ENCODE assay signal across 1 cellular context in genomic region chr2:178193496-178193822, GRCh38.
TF ChIP-seq lines count a peak whose summit lies in the region.

No MANE protein-coding gene starts in this region.

TF ChIP-seq in HepG2, 621 proteins besides CTCF, POLR2A, EP300 and RAD21 (continued from another document and continues in another):
- TF ChIP-seq, protein P1, sequence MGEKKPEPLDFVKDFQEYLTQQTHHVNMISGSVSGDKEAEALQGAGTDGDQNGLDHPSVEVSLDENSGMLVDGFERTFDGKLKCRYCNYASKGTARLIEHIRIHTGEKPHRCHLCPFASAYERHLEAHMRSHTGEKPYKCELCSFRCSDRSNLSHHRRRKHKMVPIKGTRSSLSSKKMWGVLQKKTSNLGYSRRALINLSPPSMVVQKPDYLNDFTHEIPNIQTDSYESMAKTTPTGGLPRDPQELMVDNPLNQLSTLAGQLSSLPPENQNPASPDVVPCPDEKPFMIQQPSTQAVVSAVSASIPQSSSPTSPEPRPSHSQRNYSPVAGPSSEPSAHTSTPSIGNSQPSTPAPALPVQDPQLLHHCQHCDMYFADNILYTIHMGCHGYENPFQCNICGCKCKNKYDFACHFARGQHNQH (CRISPR knock-in tag; IDR thresholded peaks at IDR 0.05): peak; percentile 27; the same call in 1 of the 2 replicates
- peak; percentile 50; the same call in 1 of the 2 replicates for TF ChIP-seq CCDC6 (CRISPR knock-in tag; IDR thresholded peaks at IDR 0.05)
- no peak for TF ChIP-seq NFE2L2 (IDR thresholded peaks at IDR 0.05; ENCODE audit: low read length)
- TF ChIP-seq RBFOX2 (IDR thresholded peaks at IDR 0.05; ENCODE audit: low read depth, low read length): no peak
- no peak for TF ChIP-seq RFX1 (IDR thresholded peaks at IDR 0.05)
- TF ChIP-seq, protein P2, sequence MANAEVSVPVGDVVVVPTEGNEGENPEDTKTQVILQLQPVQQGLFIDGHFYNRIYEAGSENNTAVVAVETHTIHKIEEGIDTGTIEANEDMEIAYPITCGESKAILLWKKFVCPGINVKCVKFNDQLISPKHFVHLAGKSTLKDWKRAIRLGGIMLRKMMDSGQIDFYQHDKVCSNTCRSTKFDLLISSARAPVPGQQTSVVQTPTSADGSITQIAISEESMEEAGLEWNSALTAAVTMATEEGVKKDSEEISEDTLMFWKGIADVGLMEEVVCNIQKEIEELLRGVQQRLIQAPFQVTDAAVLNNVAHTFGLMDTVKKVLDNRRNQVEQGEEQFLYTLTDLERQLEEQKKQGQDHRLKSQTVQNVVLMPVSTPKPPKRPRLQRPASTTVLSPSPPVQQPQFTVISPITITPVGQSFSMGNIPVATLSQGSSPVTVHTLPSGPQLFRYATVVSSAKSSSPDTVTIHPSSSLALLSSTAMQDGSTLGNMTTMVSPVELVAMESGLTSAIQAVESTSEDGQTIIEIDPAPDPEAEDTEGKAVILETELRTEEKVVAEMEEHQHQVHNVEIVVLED (CRISPR knock-in tag; IDR thresholded peaks at IDR 0.05; ENCODE audit: borderline replicate concordance): no peak
- no peak for TF ChIP-seq ZBTB40 (IDR thresholded peaks at IDR 0.05)
- no peak for TF ChIP-seq ZBTB40 (CRISPR knock-in tag; IDR thresholded peaks at IDR 0.05)
- TF ChIP-seq ZSCAN30 (CRISPR knock-in tag; IDR thresholded peaks at IDR 0.05): no peak
- no peak for TF ChIP-seq NONO (IDR thresholded peaks at IDR 0.05)
- peak; percentile 91 for TF ChIP-seq NONO (CRISPR knock-in tag; conservative IDR thresholded peaks at IDR 0.05)
- TF ChIP-seq RBM39 (IDR thresholded peaks at IDR 0.05; ENCODE audit: low read depth, low read length, poor library complexity, severe bottlenecking): no peak
- TF ChIP-seq HOXD1 (CRISPR knock-in tag; IDR thresholded peaks at IDR 0.05): peak; percentile 85
- TF ChIP-seq RBAK (CRISPR knock-in tag; IDR thresholded peaks at IDR 0.05): no peak
- no peak for TF ChIP-seq SUZ12 (IDR thresholded peaks at IDR 0.05; ENCODE audit: low read depth, low read length)
- no peak for TF ChIP-seq GPN1 (CRISPR knock-in tag; IDR thresholded peaks at IDR 0.05; ENCODE audit: borderline replicate concordance)
- no peak for TF ChIP-seq ZNF205 (CRISPR knock-in tag; IDR thresholded peaks at IDR 0.05)
- TF ChIP-seq ZNF713 (CRISPR knock-in tag; IDR thresholded peaks at IDR 0.05): no peak
- no peak for TF ChIP-seq ZNF274 (CRISPR knock-in tag; IDR thresholded peaks at IDR 0.05)
- no peak for TF ChIP-seq PHB2 (IDR thresholded peaks at IDR 0.05; ENCODE audit: partially characterized antibody)
- TF ChIP-seq SIX4 (CRISPR knock-in tag; IDR thresholded peaks at IDR 0.05): no peak
- TF ChIP-seq ZZZ3 (CRISPR knock-in tag; IDR thresholded peaks at IDR 0.05; ENCODE audit: borderline replicate concordance): no peak
- no peak for TF ChIP-seq MAFK (conservative IDR thresholded peaks at IDR 0.05 in 1 of 2, IDR thresholded peaks at IDR 0.05 in 1 of 2; ENCODE audit: low read length in 2 of 2)
- TF ChIP-seq DR1 (CRISPR knock-in tag; IDR thresholded peaks at IDR 0.05): no peak
- 0 out of 2 replicates have a peak, but pooled peaks have one; percentile 55 for TF ChIP-seq TOPORS (CRISPR knock-in tag; IDR thresholded peaks at IDR 0.05)
- TF ChIP-seq FIP1L1 (IDR thresholded peaks at IDR 0.05; ENCODE audit: borderline replicate concordance, insufficient read depth, low read depth, low read length): no peak
- no peak for TF ChIP-seq ZNF251 (CRISPR knock-in tag; IDR thresholded peaks at IDR 0.05)
- no peak for TF ChIP-seq ZMYM2 (CRISPR knock-in tag; IDR thresholded peaks at IDR 0.05)
- no peak for TF ChIP-seq ZBTB43 (CRISPR knock-in tag; conservative IDR thresholded peaks at IDR 0.05)
- TF ChIP-seq KMT2B (CRISPR knock-in tag; IDR thresholded peaks at IDR 0.05): no peak
- TF ChIP-seq JUNB (CRISPR knock-in tag; IDR thresholded peaks at IDR 0.05; ENCODE audit: borderline replicate concordance): peak; percentile 72; the same call in 1 of the 2 replicates
- TF ChIP-seq, protein P3, sequence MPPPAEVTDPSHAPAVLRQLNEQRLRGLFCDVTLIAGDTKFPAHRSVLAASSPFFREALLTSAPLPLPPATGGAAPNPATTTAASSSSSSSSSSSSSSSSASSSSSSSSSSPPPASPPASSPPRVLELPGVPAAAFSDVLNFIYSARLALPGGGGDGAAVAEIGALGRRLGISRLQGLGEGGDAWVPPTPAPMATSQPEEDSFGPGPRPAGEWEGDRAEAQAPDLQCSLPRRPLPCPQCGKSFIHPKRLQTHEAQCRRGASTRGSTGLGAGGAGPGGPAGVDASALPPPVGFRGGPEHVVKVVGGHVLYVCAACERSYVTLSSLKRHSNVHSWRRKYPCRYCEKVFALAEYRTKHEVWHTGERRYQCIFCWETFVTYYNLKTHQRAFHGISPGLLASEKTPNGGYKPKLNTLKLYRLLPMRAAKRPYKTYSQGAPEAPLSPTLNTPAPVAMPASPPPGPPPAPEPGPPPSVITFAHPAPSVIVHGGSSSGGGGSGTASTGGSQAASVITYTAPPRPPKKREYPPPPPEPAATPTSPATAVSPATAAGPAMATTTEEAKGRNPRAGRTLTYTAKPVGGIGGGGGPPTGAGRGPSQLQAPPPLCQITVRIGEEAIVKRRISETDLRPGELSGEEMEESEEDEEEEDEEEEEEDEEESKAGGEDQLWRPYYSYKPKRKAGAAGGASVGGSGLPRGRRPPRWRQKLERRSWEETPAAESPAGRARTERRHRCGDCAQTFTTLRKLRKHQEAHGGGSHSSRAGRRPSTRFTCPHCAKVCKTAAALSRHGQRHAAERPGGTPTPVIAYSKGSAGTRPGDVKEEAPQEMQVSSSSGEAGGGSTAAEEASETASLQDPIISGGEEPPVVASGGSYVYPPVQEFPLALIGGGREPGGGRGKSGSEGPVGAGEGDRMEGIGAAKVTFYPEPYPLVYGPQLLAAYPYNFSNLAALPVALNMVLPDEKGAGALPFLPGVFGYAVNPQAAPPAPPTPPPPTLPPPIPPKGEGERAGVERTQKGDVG (CRISPR knock-in tag; IDR thresholded peaks at IDR 0.05; ENCODE audit: borderline replicate concordance): no peak
- TF ChIP-seq ZNF766 (CRISPR knock-in tag; IDR thresholded peaks at IDR 0.05; ENCODE audit: borderline replicate concordance): no peak
- TF ChIP-seq ZNF33A (CRISPR knock-in tag; IDR thresholded peaks at IDR 0.05; ENCODE audit: borderline replicate concordance): no peak
- TF ChIP-seq ADNP (CRISPR knock-in tag; IDR thresholded peaks at IDR 0.05): no peak
- TF ChIP-seq TBL1XR1 (IDR thresholded peaks at IDR 0.05; ENCODE audit: borderline replicate concordance, low read length, partially characterized antibody): peak; percentile 77
- TF ChIP-seq ONECUT2 (CRISPR knock-in tag; IDR thresholded peaks at IDR 0.05): peak; percentile 83
- peak; percentile 22; the same call in 1 of the 2 replicates for TF ChIP-seq MYC (CRISPR knock-in tag; IDR thresholded peaks at IDR 0.05; ENCODE audit: borderline replicate concordance)
- no peak for TF ChIP-seq HNRNPK (IDR thresholded peaks at IDR 0.05; ENCODE audit: low read depth, low read length, poor library complexity, severe bottlenecking)
- no peak for TF ChIP-seq ZNF367 (CRISPR knock-in tag; IDR thresholded peaks at IDR 0.05; ENCODE audit: borderline replicate concordance)
- TF ChIP-seq, protein P4, sequence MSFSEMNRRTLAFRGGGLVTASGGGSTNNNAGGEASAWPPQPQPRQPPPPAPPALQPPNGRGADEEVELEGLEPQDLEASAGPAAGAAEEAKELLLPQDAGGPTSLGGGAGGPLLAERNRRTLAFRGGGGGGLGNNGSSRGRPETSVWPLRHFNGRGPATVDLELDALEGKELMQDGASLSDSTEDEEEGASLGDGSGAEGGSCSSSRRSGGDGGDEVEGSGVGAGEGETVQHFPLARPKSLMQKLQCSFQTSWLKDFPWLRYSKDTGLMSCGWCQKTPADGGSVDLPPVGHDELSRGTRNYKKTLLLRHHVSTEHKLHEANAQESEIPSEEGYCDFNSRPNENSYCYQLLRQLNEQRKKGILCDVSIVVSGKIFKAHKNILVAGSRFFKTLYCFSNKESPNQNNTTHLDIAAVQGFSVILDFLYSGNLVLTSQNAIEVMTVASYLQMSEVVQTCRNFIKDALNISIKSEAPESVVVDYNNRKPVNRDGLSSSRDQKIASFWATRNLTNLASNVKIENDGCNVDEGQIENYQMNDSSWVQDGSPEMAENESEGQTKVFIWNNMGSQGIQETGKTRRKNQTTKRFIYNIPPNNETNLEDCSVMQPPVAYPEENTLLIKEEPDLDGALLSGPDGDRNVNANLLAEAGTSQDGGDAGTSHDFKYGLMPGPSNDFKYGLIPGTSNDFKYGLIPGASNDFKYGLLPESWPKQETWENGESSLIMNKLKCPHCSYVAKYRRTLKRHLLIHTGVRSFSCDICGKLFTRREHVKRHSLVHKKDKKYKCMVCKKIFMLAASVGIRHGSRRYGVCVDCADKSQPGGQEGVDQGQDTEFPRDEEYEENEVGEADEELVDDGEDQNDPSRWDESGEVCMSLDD (CRISPR knock-in tag; IDR thresholded peaks at IDR 0.05; ENCODE audit: borderline replicate concordance): no peak
